Comparison of ENCODE assay signal across 21 cellular contexts in genomic region chr6:37299990-37300389, GRCh38. TPM values are rescaled to one million over a fixed set of nuclear protein-coding genes. Genes with fewer than 3 reads are reported as not detected.
DNase-seq lines count a peak whose midpoint lies in the region; ATAC-seq, FAIRE-seq and TF ChIP-seq lines count a peak whose summit lies in the region.
"Had no signal": no experiment of that assay in that cellular context is flagged by ENCODE, and none has a peak within 500 bp of the region (broad histone marks: within the 10 kb centered on the region; RNA-seq: fewer than 3 reads in every experiment).

No MANE protein-coding gene starts in this region.

- no peak for TF ChIP-seq RAD21 in HepG2 (CRISPR knock-in tag; IDR thresholded peaks at IDR 0.05)

- H2AFZ ChIP-seq in HepG2 (ENCODE audit: low read length), result no peak overlapping the region

- FAIRE-seq in HepG2 (lab: Jason Lieb, UNC) (no peak), kidney (lab: Jason Lieb, UNC) (peak; percentile 19)
- FAIRE-seq: A549, D721Med, GM12878, GM12892, GM18507 had no signal

- no peak for ATAC-seq in HepG2
- ATAC-seq in right lobe of liver, result no peak
- ATAC-seq in HG02840 (IDR thresholded peaks at IDR 0.05; ENCODE audit: low FRiP score, unreplicated experiment), result no peak
- ATAC-seq in HG03159 (IDR thresholded peaks at IDR 0.05; ENCODE audit: unreplicated experiment), result no peak
- ATAC-seq: A549; CD8-positive, alpha-beta T cell; GM12878 had no signal

- no peak for TF ChIP-seq EP300 in HepG2 (IDR thresholded peaks at IDR 0.05; ENCODE audit: low read depth in 2 of 2, low read length in 2 of 2)
- no peak for TF ChIP-seq EP300 in HepG2 (CRISPR knock-in tag; IDR thresholded peaks at IDR 0.05; ENCODE audit: borderline replicate concordance)

- intact Hi-C loops in HepG2 (cut with micrococcal nuclease; ENCODE audit: unreplicated experiment) (no loop called here), right lobe of liver (cut with DNase I) (no loop called here), kidney (cut with DNase I) (no loop called here)

- no peaks in the 10 kb centered on the region for H3K79me2 ChIP-seq in HepG2 (ENCODE audit: insufficient read depth, low read length)

- H3K9ac ChIP-seq in HepG2 (ENCODE audit: insufficient read depth, low read depth, low read length) (no peak overlapping the region), kidney (ENCODE audit: low read length in 2 of 2) (no peak overlapping the region)
- H3K9ac ChIP-seq: BLaER1 treated with 17β-estradiol and CSF1 and Interleukin-3, amounts not matched to agents 10 nM and 100 nM had no signal

- in situ Hi-C loops in HepG2 (cut with HindIII; ENCODE audit: extremely low pct_ligation_motif_present, low pct_unique_long_range_greater_than_20kb), result no loop called here

- no peaks in the 10 kb centered on the region for H3K9me3 ChIP-seq in HepG2 (ENCODE audit: low read length)
- H3K9me3 ChIP-seq in right lobe of liver, result no peaks in the 10 kb centered on the region
- H3K9me3 ChIP-seq in KOPT-K1 (ENCODE audit: insufficient read depth, low read length, poor library complexity, severe bottlenecking), result peaks cover 10% of the 10 kb centered on the region
- no peaks in the 10 kb centered on the region for H3K9me3 ChIP-seq in kidney (ENCODE audit: control insufficient read depth in 1 of 2, low read length in 2 of 2)
- H3K9me3 ChIP-seq: A549, Caco-2 had no signal

- H3K27ac ChIP-seq in HepG2 (ENCODE audit: extremely low read length, insufficient read depth, low read length), result no peak overlapping the region
- no peak overlapping the region for H3K27ac ChIP-seq in right lobe of liver
- peak overlapping the region; percentile 70 for H3K27ac ChIP-seq in KOPT-K1 (ENCODE audit: low read depth, low read length, poor library complexity, severe bottlenecking)
- no peak overlapping the region for H3K27ac ChIP-seq in kidney (ENCODE audit: low read depth in 2 of 2, low read length in 2 of 2)
- H3K27ac ChIP-seq: 22Rv1; A549; BLaER1 treated with 17β-estradiol and CSF1 and Interleukin-3, amounts not matched to agents 10 nM and 100 nM; C4-2B had no signal

- H3K36me3 ChIP-seq in HepG2 (replicated peaks in 1 of 2; ENCODE audit: control insufficient read depth in 1 of 2, insufficient read depth in 2 of 2, low read length in 2 of 2) (peaks cover 16 to 56% of the 10 kb centered on the region in 2 experiments), right lobe of liver (peaks cover 0 to 22% (median 2%) of the 10 kb centered on the region in 4 donors), KOPT-K1 (ENCODE audit: insufficient read depth, low read length) (peaks cover 84% of the 10 kb centered on the region), kidney (ENCODE audit: control insufficient read depth in 1 of 2, insufficient read depth in 2 of 2, low read length in 2 of 2) (peaks cover 6 to 20% of the 10 kb centered on the region in 2 donors)

- H4K20me1 ChIP-seq in HepG2 (ENCODE audit: insufficient read depth, low read length), result no peaks in the 10 kb centered on the region
- H4K20me1 ChIP-seq: BLaER1 treated with 17β-estradiol and CSF1 and Interleukin-3, amounts not matched to agents 10 nM and 100 nM had no signal

- no peak overlapping the region for H3K4me2 ChIP-seq in HepG2 (ENCODE audit: low read depth, low read length)
- H3K4me2 ChIP-seq: A549; BLaER1 treated with 17β-estradiol and CSF1 and Interleukin-3, amounts not matched to agents 10 nM and 100 nM had no signal

- WGBS in HepG2 (ENCODE audit: low lambda C conversion rate), result 97% methylated on average over 4 of the region's 4 CpGs
- WGBS in right lobe of liver (ENCODE audit: insufficient coverage, low coverage, low lambda C conversion rate, missing lambda C conversion rate), result 70% methylated on average over 4 of the region's 4 CpGs

- TF ChIP-seq POLR2A in HepG2 (IDR thresholded peaks at IDR 0.05; ENCODE audit: insufficient read depth in 1 of 2, low read depth in 2 of 2, low read length in 2 of 2) (no peak), right lobe of liver (IDR thresholded peaks at IDR 0.05) (no peak)

- H3K4me1 ChIP-seq in HepG2 (ENCODE audit: insufficient read depth, low read length) (no peaks in the 10 kb centered on the region), right lobe of liver (no peaks in the 10 kb centered on the region), kidney (ENCODE audit: control insufficient read depth in 1 of 2, insufficient read depth in 1 of 2, low read depth in 1 of 2, low read length in 2 of 2) (no peaks in the 10 kb centered on the region)
- H3K4me1 ChIP-seq: A549 had no signal

- H3K4me3 ChIP-seq in HepG2 (replicated peaks in 1 of 3; ENCODE audit: insufficient read depth in 1 of 3, low read depth in 2 of 3, low read length in 3 of 3), result no peak overlapping the region
- no peak overlapping the region for H3K4me3 ChIP-seq in right lobe of liver
- no peak overlapping the region for H3K4me3 ChIP-seq in kidney (ENCODE audit: low read length in 2 of 2)
- H3K4me3 ChIP-seq: A549; BLaER1 treated with 17β-estradiol and CSF1 and Interleukin-3, amounts not matched to agents 10 nM and 100 nM; GM12878 had no signal

- POLR2A ChIA-PET in HepG2 (lab: Yijun Ruan, JAX), result no interaction called here

- DNase-seq in HepG2 (ENCODE audit: low spot score) (no peak), right lobe of liver (no peak), kidney (no peak)
- DNase-seq: AML-193; Caco-2; Calu3; CD4-positive, alpha-beta T cell; CD8-positive, alpha-beta T cell; DMS79 treated with DMSO at 0.1 percent for 48 hours; GDM1 had no signal

- H3K27me3 ChIP-seq in HepG2 (ENCODE audit: control insufficient read depth in 1 of 2, insufficient read depth in 2 of 2, low read length in 2 of 2), result no peaks in the 10 kb centered on the region
- no peaks in the 10 kb centered on the region for H3K27me3 ChIP-seq in right lobe of liver
- H3K27me3 ChIP-seq: BLaER1 treated with 17β-estradiol and CSF1 and Interleukin-3, amounts not matched to agents 10 nM and 100 nM had no signal

- CTCF ChIA-PET in HepG2 (lab: Yijun Ruan, JAX; ENCODE audit: low intra/inter-chr PET ratio, low total read pairs), result no interaction called here

- no TSS peak for BruUV-seq in HepG2 (replicated peaks; lab: Mats Ljungman, UMichigan)

- TF ChIP-seq CTCF in HepG2 (CRISPR knock-in tag; IDR thresholded peaks at IDR 0.05), result no peak
- no peak for TF ChIP-seq CTCF in right lobe of liver (IDR thresholded peaks at IDR 0.05)
- no peak for TF ChIP-seq CTCF in kidney (IDR thresholded peaks at IDR 0.05; ENCODE audit: borderline replicate concordance, extremely low read depth, insufficient read depth)

RNA-seq across cellular contexts. Expression of gene TMEM217, which starts 42.0 kb away (rescaled TPM):
- total RNA-seq in HepG2 (2016; rRNA removed; fragmentation: Illumina TruSeq; extraction: Trizol) (1.6 and 3.4 TPM in 2 replicates), right lobe of liver (1 to 10 TPM in 2 of 6 experiments, under 1 TPM in 3, not detected in 1; 0.15 to 5.2 (median 0.92) TPM), kidney (0.72 TPM)
- total RNA-seq in HepG2 (2016; cell fraction: cytosol; rRNA removed; fragmentation: Illumina TruSeq; extraction: Trizol; ENCODE audit: low read depth), result 1.1 and 2.0 TPM in 2 replicates
- 1.9 and 2.0 TPM in 2 replicates for total RNA-seq in HepG2 (2016; cell fraction: insoluble cytoplasmic fraction; rRNA removed; fragmentation: Illumina TruSeq; extraction: Trizol)
- 1.5 and 2.6 TPM in 2 replicates for total RNA-seq in HepG2 (2016; cell fraction: membrane; rRNA removed; fragmentation: Illumina TruSeq; extraction: Trizol)
- total RNA-seq in HepG2 (2016; cell fraction: nucleus; rRNA removed; fragmentation: Illumina TruSeq; extraction: Trizol), result 3.4 and 4.3 TPM in 2 replicates
- polyA plus RNA-seq in HepG2 (2011; rRNA removed) (1.8 and 2.3 TPM in 2 replicates), kidney (ENCODE audit: insufficient read depth, low read depth, low replicate concordance) (0.67 TPM)
- polyA plus RNA-seq in HepG2 (2011; cell fraction: cytosol; rRNA removed), result 1.2 and 1.8 TPM in 2 replicates
- polyA plus RNA-seq in HepG2 (2011; cell fraction: nucleus; rRNA removed), result 0.56 and 0.92 TPM in 2 replicates
- polyA plus RNA-seq in HepG2 (2012), result 1.3 and 1.5 TPM in 2 replicates
- 0.25 and 0.40 TPM in 2 replicates for polyA plus RNA-seq in HepG2 (2016; cell fraction: cytosol; fragmentation: Illumina TruSeq; extraction: Trizol; ENCODE audit: low read depth)
- polyA plus RNA-seq in HepG2 (2016; cell fraction: insoluble cytoplasmic fraction; fragmentation: Illumina TruSeq; extraction: Trizol; ENCODE audit: low read depth), result 2.7 and 3.0 TPM in 2 replicates
- 0.95 and 1.4 TPM in 2 replicates for polyA plus RNA-seq in HepG2 (2016; cell fraction: membrane; fragmentation: Illumina TruSeq; extraction: Trizol; ENCODE audit: low read depth)
- 2.9 and 4.5 TPM in 2 replicates for polyA plus RNA-seq in HepG2 (2016; cell fraction: nucleus; fragmentation: Illumina TruSeq; extraction: Trizol; ENCODE audit: insufficient read depth, low read depth)
- polyA minus RNA-seq in HepG2 (2011; rRNA and poly(A)+ RNA removed; ENCODE audit: low replicate concordance), result 1.7 and 2.2 TPM in 2 replicates
- polyA minus RNA-seq in HepG2 (2011; cell fraction: cytosol; rRNA and poly(A)+ RNA removed), result 0.97 and 2.3 TPM in 2 replicates
- polyA minus RNA-seq in HepG2 (2011; cell fraction: nucleus; rRNA and poly(A)+ RNA removed), result 2.1 and 2.7 TPM in 2 replicates

RNA-seq across cellular contexts. Expression of gene TBC1D22B, which starts 42.4 kb away (rescaled TPM):
- total RNA-seq in HepG2 (2016; rRNA removed; fragmentation: Illumina TruSeq; extraction: Trizol), result 12.9 and 15.5 TPM in 2 replicates
- total RNA-seq in HepG2 (2016; cell fraction: cytosol; rRNA removed; fragmentation: Illumina TruSeq; extraction: Trizol; ENCODE audit: low read depth), result 5.1 and 5.5 TPM in 2 replicates
- 12.5 and 13.1 TPM in 2 replicates for total RNA-seq in HepG2 (2016; cell fraction: insoluble cytoplasmic fraction; rRNA removed; fragmentation: Illumina TruSeq; extraction: Trizol)
- total RNA-seq in HepG2 (2016; cell fraction: membrane; rRNA removed; fragmentation: Illumina TruSeq; extraction: Trizol), result 18.5 and 19.2 TPM in 2 replicates
- 11.0 and 12.8 TPM in 2 replicates for total RNA-seq in HepG2 (2016; cell fraction: nucleus; rRNA removed; fragmentation: Illumina TruSeq; extraction: Trizol)
- 8.4 and 9.7 TPM in 2 replicates for polyA plus RNA-seq in HepG2 (2011; rRNA removed)
- polyA plus RNA-seq in HepG2 (2011; cell fraction: cytosol; rRNA removed), result 9.7 and 10.3 TPM in 2 replicates
- polyA plus RNA-seq in HepG2 (2011; cell fraction: nucleus; rRNA removed), result 10.9 and 11.1 TPM in 2 replicates
- polyA plus RNA-seq in HepG2 (2012), result 10.9 and 11.4 TPM in 2 replicates
- polyA plus RNA-seq in HepG2 (2016; cell fraction: cytosol; fragmentation: Illumina TruSeq; extraction: Trizol; ENCODE audit: low read depth), result 4.7 and 5.3 TPM in 2 replicates
- polyA plus RNA-seq in HepG2 (2016; cell fraction: insoluble cytoplasmic fraction; fragmentation: Illumina TruSeq; extraction: Trizol; ENCODE audit: low read depth), result 17.4 and 20.4 TPM in 2 replicates
- polyA plus RNA-seq in HepG2 (2016; cell fraction: membrane; fragmentation: Illumina TruSeq; extraction: Trizol; ENCODE audit: low read depth), result 15.4 and 16.5 TPM in 2 replicates
- polyA plus RNA-seq in HepG2 (2016; cell fraction: nucleus; fragmentation: Illumina TruSeq; extraction: Trizol; ENCODE audit: insufficient read depth, low read depth), result 20.1 and 21.3 TPM in 2 replicates
- polyA minus RNA-seq in HepG2 (2011; rRNA and poly(A)+ RNA removed; ENCODE audit: low replicate concordance), result 5.2 and 8.5 TPM in 2 replicates
- polyA minus RNA-seq in HepG2 (2011; cell fraction: cytosol; rRNA and poly(A)+ RNA removed), result 4.5 and 5.4 TPM in 2 replicates
- 10.0 and 11.3 TPM in 2 replicates for polyA minus RNA-seq in HepG2 (2011; cell fraction: nucleus; rRNA and poly(A)+ RNA removed)
- 1 to 10 TPM; 1.3 to 4.0 (median 2.8) TPM for total RNA-seq in right lobe of liver
- 12.8 TPM for total RNA-seq in kidney
- 9.7 TPM for polyA plus RNA-seq in kidney (ENCODE audit: insufficient read depth, low read depth, low replicate concordance)

RNA-seq across cellular contexts. Expression of gene RNF8, which starts 53.8 kb away (rescaled TPM):
- total RNA-seq in HepG2 (2016; rRNA removed; fragmentation: Illumina TruSeq; extraction: Trizol) (47.6 and 65.7 TPM in 2 replicates), right lobe of liver (1 to 10 TPM; 4.3 to 7.1 (median 6.1) TPM), kidney (18.4 TPM)
- 16.8 and 18.5 TPM in 2 replicates for total RNA-seq in HepG2 (2016; cell fraction: cytosol; rRNA removed; fragmentation: Illumina TruSeq; extraction: Trizol; ENCODE audit: low read depth)
- 50.2 and 62.5 TPM in 2 replicates for total RNA-seq in HepG2 (2016; cell fraction: insoluble cytoplasmic fraction; rRNA removed; fragmentation: Illumina TruSeq; extraction: Trizol)
- total RNA-seq in HepG2 (2016; cell fraction: membrane; rRNA removed; fragmentation: Illumina TruSeq; extraction: Trizol), result 49.0 and 52.6 TPM in 2 replicates
- total RNA-seq in HepG2 (2016; cell fraction: nucleus; rRNA removed; fragmentation: Illumina TruSeq; extraction: Trizol), result 23.5 and 26.1 TPM in 2 replicates
- polyA plus RNA-seq in HepG2 (2011; rRNA removed) (18.1 and 21.8 TPM in 2 replicates), kidney (ENCODE audit: insufficient read depth, low read depth, low replicate concordance) (18.5 TPM)
- 14.6 and 17.3 TPM in 2 replicates for polyA plus RNA-seq in HepG2 (2011; cell fraction: cytosol; rRNA removed)
- 9.4 and 14.3 TPM in 2 replicates for polyA plus RNA-seq in HepG2 (2011; cell fraction: nucleus; rRNA removed)
- polyA plus RNA-seq in HepG2 (2012), result 24.3 and 28.0 TPM in 2 replicates
- polyA plus RNA-seq in HepG2 (2016; cell fraction: cytosol; fragmentation: Illumina TruSeq; extraction: Trizol; ENCODE audit: low read depth), result 17.6 and 20.1 TPM in 2 replicates
- 63.7 and 63.8 TPM in 2 replicates for polyA plus RNA-seq in HepG2 (2016; cell fraction: insoluble cytoplasmic fraction; fragmentation: Illumina TruSeq; extraction: Trizol; ENCODE audit: low read depth)
- 35.4 and 37.9 TPM in 2 replicates for polyA plus RNA-seq in HepG2 (2016; cell fraction: membrane; fragmentation: Illumina TruSeq; extraction: Trizol; ENCODE audit: low read depth)
- 31.4 and 32.1 TPM in 2 replicates for polyA plus RNA-seq in HepG2 (2016; cell fraction: nucleus; fragmentation: Illumina TruSeq; extraction: Trizol; ENCODE audit: insufficient read depth, low read depth)
- polyA minus RNA-seq in HepG2 (2011; rRNA and poly(A)+ RNA removed; ENCODE audit: low replicate concordance), result 3.9 and 9.7 TPM in 2 replicates
- 11.1 and 11.7 TPM in 2 replicates for polyA minus RNA-seq in HepG2 (2011; cell fraction: cytosol; rRNA and poly(A)+ RNA removed)
- 15.8 and 22.9 TPM in 2 replicates for polyA minus RNA-seq in HepG2 (2011; cell fraction: nucleus; rRNA and poly(A)+ RNA removed)
